In the genomic region with DNA sequence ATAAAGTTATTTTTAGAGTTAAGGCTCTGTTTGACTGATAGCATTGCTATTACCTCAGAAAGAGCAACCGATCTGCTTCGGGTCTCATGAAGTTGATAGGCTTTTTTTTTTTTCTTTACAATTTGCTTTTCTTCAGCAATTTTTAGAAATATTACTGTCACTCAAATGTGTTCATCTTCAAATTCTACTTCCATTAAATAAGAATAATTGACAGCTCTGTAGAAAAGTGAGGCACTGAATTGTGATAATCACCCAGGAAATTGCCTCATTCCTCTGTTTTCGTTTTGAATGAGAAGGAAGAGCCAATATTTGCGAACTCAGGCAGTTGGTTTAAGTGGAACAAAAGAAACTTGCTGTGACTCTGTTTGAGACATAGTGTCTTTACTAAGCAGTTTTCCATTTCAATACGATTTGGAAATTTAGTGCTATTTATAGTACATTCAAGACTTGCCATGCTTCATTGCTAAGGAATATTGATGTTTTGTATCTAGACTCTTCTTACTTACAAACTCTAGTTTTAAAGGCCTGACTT, we compare ENCODE assay signal across 18 cellular contexts.
DNase-seq lines count a peak whose midpoint lies in the region; ATAC-seq lines count a peak whose summit lies in the region.
"Had no signal": no experiment of that assay in that cellular context is flagged by ENCODE, and none has a peak within 500 bp of the region (broad histone marks: within the 10 kb centered on the region; RNA-seq: fewer than 3 reads in every experiment).

No MANE protein-coding gene starts in this region.

- H3K27me3 ChIP-seq in HUES48 (ENCODE audit: control insufficient read depth, insufficient read depth, low read length) (no peaks in the 10 kb centered on the region), iPS-20b (ENCODE audit: insufficient read depth, low read length) (no peaks in the 10 kb centered on the region)

- H3K36me3 ChIP-seq in HUES48 (ENCODE audit: control insufficient read depth, insufficient read depth, low read length) (no peaks in the 10 kb centered on the region), iPS-20b (ENCODE audit: insufficient read depth, low read depth, low read length) (no peaks in the 10 kb centered on the region; the same call in 1 of the 2 replicates)

- peak overlapping the region; percentile 20; the same call in 1 of the 2 replicates for H3K4me3 ChIP-seq in HUES48 (ENCODE audit: low read depth, low read length)
- H3K4me3 ChIP-seq in iPS-20b (ENCODE audit: low read length), result peak overlapping the region; percentile 9; the same call in 1 of the 2 replicates

- H3K9ac ChIP-seq in HUES48 (ENCODE audit: low read depth, low read length) (no peak overlapping the region), iPS-20b (ENCODE audit: low read depth, low read length) (peak overlapping the region; percentile 12; the same call in 1 of the 2 replicates)

- H3K9me3 ChIP-seq in HUES48 (ENCODE audit: control insufficient read depth, insufficient read depth, low read length), result peaks cover 3% of the 10 kb centered on the region; the same call in 1 of the 2 replicates
- H3K9me3 ChIP-seq in iPS-20b (ENCODE audit: insufficient read depth, low read depth, low read length), result no peaks in the 10 kb centered on the region
- H3K9me3 ChIP-seq: Caco-2 had no signal

- ATAC-seq in GM18867 (IDR thresholded peaks at IDR 0.05; ENCODE audit: unreplicated experiment) (no peak), GM18858 (IDR thresholded peaks at IDR 0.05; ENCODE audit: unreplicated experiment) (no peak)
- ATAC-seq: T-helper 17 cell had no signal

- H3K27ac ChIP-seq in HUES48 (ENCODE audit: low read depth, low read length) (peak overlapping the region; percentile 87), iPS-20b (ENCODE audit: low read length) (peak overlapping the region; percentile 35)

- peak; percentile 52 for DNase-seq in COR-L47 (lab: John Stamatoyannopoulos, UW)
- DNase-seq in NCI-H748 (lab: John Stamatoyannopoulos, UW; ENCODE audit: unreplicated experiment), result peak; percentile 89
- DNase-seq in epidermal melanocyte (ENCODE audit: insufficient read length, low spot score), result no peak
- no peak for DNase-seq in NOMO-1 treated with dmso at 0.1 percent for 144 hours (lab: John Stamatoyannopoulos, UW; ENCODE audit: unreplicated experiment)
- DNase-seq: Caco-2, DMS153, IMR-90, Karpas-422, MM.1S, NCI-H1092 treated with DMSO at 0.1 percent for 48 hours, NCI-H1694 treated with DMSO at 0.1 percent for 48 hours, NCI-H510A, SHP77, T-helper 17 cell had no signal

- H3K4me1 ChIP-seq in HUES48 (ENCODE audit: control insufficient read depth, insufficient read depth, low read length) (peaks cover 13% of the 10 kb centered on the region; the same call in 1 of the 2 replicates), iPS-20b (ENCODE audit: insufficient read depth, low read length) (peaks cover 11% of the 10 kb centered on the region; the same call in 1 of the 2 replicates)
- H3K4me1 ChIP-seq: Caco-2 had no signal

Comparison
In these comparisons a context has a peak if more than half of its experiments do, and no peak if none do; other contexts are left out.
1. DNase-seq: peak in COR-L47 (single experiment) and NCI-H748 (single experiment); none in epidermal melanocyte (single experiment) and NOMO-1 treated with dmso at 0.1 percent for 144 hours (single experiment).